Comparison of ENCODE assay signal across 22 cellular contexts in genomic region chr7:122702872-122703510, GRCh38. TPM values are rescaled to one million over a fixed set of nuclear protein-coding genes. Genes with fewer than 3 reads are reported as not detected.
DNase-seq lines count a peak whose midpoint lies in the region; FAIRE-seq and TF ChIP-seq lines count a peak whose summit lies in the region.
"Had no signal": no experiment of that assay in that cellular context is flagged by ENCODE, and none has a peak within 500 bp of the region (broad histone marks: within the 10 kb centered on the region; RNA-seq: fewer than 3 reads in every experiment).

Gene RNF148 (minus strand): TSS chr7:122702922. CDS start chr7:122702750, 172 bp downstream.

- H3K27me3 Mint-ChIP-seq in MCF 10A (ENCODE audit: insufficient read depth, unreplicated experiment), result no peaks in the 10 kb centered on the region
- no peaks in the 10 kb centered on the region for H3K27me3 Mint-ChIP-seq in CD8-positive, alpha-beta memory T cell
- H3K27me3 Mint-ChIP-seq: CD4-positive, alpha-beta memory T cell had no signal

- DNase-seq in breast epithelium (ENCODE audit: low spot score in 2 of 2) (no peak), MCF 10A (ENCODE audit: unreplicated experiment) (no peak), RCC 7860 (ENCODE audit: low spot score) (peak; percentile 20), kidney glomerular epithelial cell (lab: John Stamatoyannopoulos, UW) (peak; percentile 41), NCI-H1048 (lab: John Stamatoyannopoulos, UW) (no peak), NCI-H1694 (lab: John Stamatoyannopoulos, UW) (no peak)
- DNase-seq in CD8-positive, alpha-beta memory T cell, result no peak
- DNase-seq in stimulated activated naive CD4-positive, alpha-beta T cell treated with Interleukin-2 at 50 U/mL for 16 hours (lab: John Stamatoyannopoulos, UW), result no peak
- DNase-seq: CD4-positive, alpha-beta memory T cell; DMS 273 treated with DMSO at 0.1 percent for 48 hours; DMS53; DND-41; GDM1; H9 had no signal

- no peaks in the 10 kb centered on the region for H3K4me1 Mint-ChIP-seq in MCF 10A (ENCODE audit: insufficient read depth, unreplicated experiment)
- H3K4me1 Mint-ChIP-seq in CD8-positive, alpha-beta memory T cell, result no peaks in the 10 kb centered on the region
- H3K4me1 Mint-ChIP-seq: CD14-positive monocyte; CD4-positive, alpha-beta memory T cell had no signal

- CTCF ChIA-PET in MCF 10A (lab: Yijun Ruan, JAX), result no interaction called here
- CTCF ChIA-PET in CD8-positive, alpha-beta memory T cell (lab: Charles Lee), result no interaction called here

- intact Hi-C loops in breast epithelium (cut with DNase I; ENCODE audit: low total_unique reads) (no loop called here), MCF 10A (cut with micrococcal nuclease) (no loop called here)

- POLR2A ChIA-PET in MCF 10A (lab: Yijun Ruan, JAX), result no interaction called here
- POLR2A ChIA-PET in CD8-positive, alpha-beta memory T cell (lab: Charles Lee), result no interaction called here

- H3K27me3 ChIP-seq in breast epithelium, result no peaks in the 10 kb centered on the region
- no peaks in the 10 kb centered on the region for H3K27me3 ChIP-seq in CD8-positive, alpha-beta memory T cell (ENCODE audit: insufficient read depth, low read length, poor library complexity, severe bottlenecking)
- H3K27me3 ChIP-seq: BLaER1 had no signal

- no peak for FAIRE-seq in RCC 7860 (lab: Jason Lieb, UNC)
- FAIRE-seq: A549, GM12892, GM19239, H1 had no signal

- no peaks in the 10 kb centered on the region for H3K9me3 ChIP-seq in breast epithelium
- no peaks in the 10 kb centered on the region for H3K9me3 ChIP-seq in CD8-positive, alpha-beta memory T cell (ENCODE audit: low read length)
- H3K9me3 ChIP-seq: A549, BLaER1 had no signal

- H3K9me3 Mint-ChIP-seq in MCF 10A (ENCODE audit: unreplicated experiment), result no peaks in the 10 kb centered on the region
- H3K9me3 Mint-ChIP-seq in CD8-positive, alpha-beta memory T cell, result peaks cover 2 to 21% (median 6%) of the 10 kb centered on the region in 5 donors
- H3K9me3 Mint-ChIP-seq: H9 had no signal

- H3K27ac ChIP-seq in breast epithelium, result no peak within 1 kb of the TSS
- H3K27ac ChIP-seq in CD8-positive, alpha-beta memory T cell (ENCODE audit: low read depth, low read length), result no peak within 1 kb of the TSS
- H3K27ac ChIP-seq: 22Rv1, A549, BLaER1 had no signal

- no peaks in the 10 kb centered on the region for H3K36me3 ChIP-seq in breast epithelium
- no peaks in the 10 kb centered on the region for H3K36me3 ChIP-seq in CD8-positive, alpha-beta memory T cell (ENCODE audit: insufficient read depth, low read length)
- H3K36me3 ChIP-seq: BLaER1 had no signal

- no peak within 1 kb of the TSS for H3K4me3 ChIP-seq in breast epithelium
- H3K4me3 ChIP-seq in CD8-positive, alpha-beta memory T cell (ENCODE audit: low read length), result no peak within 1 kb of the TSS
- H3K4me3 ChIP-seq: A549, BLaER1 had no signal

- H3K4me1 ChIP-seq in breast epithelium, result no peaks in the 10 kb centered on the region
- H3K4me1 ChIP-seq in CD8-positive, alpha-beta memory T cell (ENCODE audit: insufficient read depth, low read length), result no peaks in the 10 kb centered on the region
- H3K4me1 ChIP-seq: A549, BLaER1 had no signal

- no peak within 1 kb of the TSS for H3K27ac Mint-ChIP-seq in MCF 10A (ENCODE audit: low read depth, unreplicated experiment)
- H3K27ac Mint-ChIP-seq in CD8-positive, alpha-beta memory T cell, result no peak within 1 kb of the TSS
- H3K27ac Mint-ChIP-seq: CD14-positive monocyte; CD4-positive, alpha-beta memory T cell; H9 had no signal

- H3K36me3 Mint-ChIP-seq in MCF 10A (ENCODE audit: insufficient read depth, unreplicated experiment), result no peaks in the 10 kb centered on the region
- no peaks in the 10 kb centered on the region for H3K36me3 Mint-ChIP-seq in CD8-positive, alpha-beta memory T cell
- H3K36me3 Mint-ChIP-seq: CD14-positive monocyte; CD4-positive, alpha-beta memory T cell had no signal

- H3K4me3 Mint-ChIP-seq in MCF 10A (ENCODE audit: unreplicated experiment), result no peak within 1 kb of the TSS
- H3K4me3 Mint-ChIP-seq in CD8-positive, alpha-beta memory T cell, result no peak within 1 kb of the TSS
- H3K4me3 Mint-ChIP-seq: CD14-positive monocyte; CD4-positive, alpha-beta memory T cell; H9 had no signal

- no peak for TF ChIP-seq CTCF in breast epithelium (IDR thresholded peaks at IDR 0.05)
- no peak for TF ChIP-seq CTCF in MCF 10A (IDR thresholded peaks at IDR 0.05; ENCODE audit: unreplicated experiment)

- no TSS peak for BruUV-seq in MCF 10A (replicated peaks; lab: Mats Ljungman, UMichigan)

- no peak for TF ChIP-seq POLR2A in breast epithelium (IDR thresholded peaks at IDR 0.05)

RNA-seq across cellular contexts. Expression of gene RNF148, which starts in this region (rescaled TPM):
- total RNA-seq in breast epithelium (10 to 100 TPM in 2 of 3 donors, 1 to 10 TPM in 1; 1.3 to 11.8 (median 10.7) TPM), MCF 10A (2022) (0.63 and 0.96 TPM in 2 replicates)
- total RNA-seq in CD8-positive, alpha-beta memory T cell, result not detected
- polyA plus RNA-seq in CD8-positive, alpha-beta memory T cell, result not detected
- total RNA-seq: CD4-positive, alpha-beta memory T cell had no signal
- polyA plus RNA-seq: A549; AG04450; CD14-positive monocyte; CD4-positive, alpha-beta memory T cell had no signal

Comparison
In these comparisons a context has a peak if more than half of its experiments do, and no peak if none do; other contexts are left out.
1. DNase-seq: peak in RCC 7860 (single experiment) and kidney glomerular epithelial cell (single experiment); none in breast epithelium (0 of 2), MCF 10A (single experiment), NCI-H1048 (single experiment), CD8-positive, alpha-beta memory T cell (0 of 5), NCI-H1694 (single experiment) and stimulated activated naive CD4-positive, alpha-beta T cell treated with Interleukin-2 at 50 U/mL for 16 hours (single experiment).